Comparison of ENCODE assay signal across 1 cellular context in the genomic region with DNA sequence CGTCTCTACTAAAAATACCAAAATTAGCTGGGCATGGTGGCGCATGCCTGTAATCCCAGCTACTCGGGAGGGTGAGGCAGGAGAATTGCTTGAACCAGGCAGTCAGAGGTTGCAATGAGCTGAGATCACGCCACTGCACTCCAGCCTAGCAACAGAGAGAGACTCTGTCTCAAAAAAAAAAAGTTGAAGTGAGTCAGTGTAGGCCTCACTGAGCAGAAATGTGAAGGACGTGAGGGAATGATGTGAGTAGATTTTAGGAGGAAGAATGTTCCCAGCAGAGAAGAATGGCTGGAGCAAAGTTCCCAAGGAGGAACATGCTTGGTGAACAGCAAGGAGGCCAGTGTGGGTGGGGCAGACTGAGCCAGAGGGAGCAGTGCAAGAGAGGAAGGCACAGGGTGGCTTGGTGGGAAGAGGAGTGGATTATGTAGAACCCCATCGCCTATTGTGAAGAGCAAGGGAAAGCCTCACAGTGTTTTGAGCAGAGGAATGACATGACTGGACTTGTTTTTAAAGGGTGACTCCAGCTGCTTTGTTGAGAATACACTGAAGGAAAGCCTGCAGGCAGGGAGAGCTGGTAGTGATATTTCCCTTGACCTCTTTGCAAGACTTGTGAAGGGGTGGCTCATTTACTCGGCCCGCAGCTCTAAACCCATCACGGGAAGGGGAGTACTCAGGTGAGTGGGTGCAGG.
TF ChIP-seq lines count a peak whose summit lies in the region.

No MANE protein-coding gene starts in this region.

TF ChIP-seq in SK-N-SH treated with all-trans-retinoic acid at 6 μM for 48 hours, 23 proteins besides CTCF, POLR2A, EP300 and RAD21 (continued from another document):
- TF ChIP-seq PATZ1 (CRISPR knock-in tag; IDR thresholded peaks at IDR 0.05; ENCODE audit: borderline replicate concordance) (no peak), POU6F1 (CRISPR knock-in tag; IDR thresholded peaks at IDR 0.05; ENCODE audit: borderline replicate concordance, low read depth) (no peak), ZFP3 (CRISPR knock-in tag; IDR thresholded peaks at IDR 0.05) (no peak), ZNF565 (CRISPR knock-in tag; conservative IDR thresholded peaks at IDR 0.05; ENCODE audit: low read depth) (no peak), RARB (CRISPR knock-in tag; IDR thresholded peaks at IDR 0.05) (no peak), ZFP30 (CRISPR knock-in tag; IDR thresholded peaks at IDR 0.05) (no peak), TOX (CRISPR knock-in tag; IDR thresholded peaks at IDR 0.05; ENCODE audit: borderline replicate concordance) (no peak)
- TF ChIP-seq, protein P1, sequence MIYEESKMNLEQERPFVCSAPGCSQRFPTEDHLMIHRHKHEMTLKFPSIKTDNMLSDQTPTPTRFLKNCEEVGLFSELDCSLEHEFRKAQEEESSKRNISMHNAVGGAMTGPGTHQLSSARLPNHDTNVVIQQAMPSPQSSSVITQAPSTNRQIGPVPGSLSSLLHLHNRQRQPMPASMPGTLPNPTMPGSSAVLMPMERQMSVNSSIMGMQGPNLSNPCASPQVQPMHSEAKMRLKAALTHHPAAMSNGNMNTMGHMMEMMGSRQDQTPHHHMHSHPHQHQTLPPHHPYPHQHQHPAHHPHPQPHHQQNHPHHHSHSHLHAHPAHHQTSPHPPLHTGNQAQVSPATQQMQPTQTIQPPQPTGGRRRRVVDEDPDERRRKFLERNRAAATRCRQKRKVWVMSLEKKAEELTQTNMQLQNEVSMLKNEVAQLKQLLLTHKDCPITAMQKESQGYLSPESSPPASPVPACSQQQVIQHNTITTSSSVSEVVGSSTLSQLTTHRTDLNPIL (CRISPR knock-in tag; IDR thresholded peaks at IDR 0.05; ENCODE audit: low read depth) = no peak
